Comparison of ENCODE assay signal across 1 cellular context in the genomic region with DNA sequence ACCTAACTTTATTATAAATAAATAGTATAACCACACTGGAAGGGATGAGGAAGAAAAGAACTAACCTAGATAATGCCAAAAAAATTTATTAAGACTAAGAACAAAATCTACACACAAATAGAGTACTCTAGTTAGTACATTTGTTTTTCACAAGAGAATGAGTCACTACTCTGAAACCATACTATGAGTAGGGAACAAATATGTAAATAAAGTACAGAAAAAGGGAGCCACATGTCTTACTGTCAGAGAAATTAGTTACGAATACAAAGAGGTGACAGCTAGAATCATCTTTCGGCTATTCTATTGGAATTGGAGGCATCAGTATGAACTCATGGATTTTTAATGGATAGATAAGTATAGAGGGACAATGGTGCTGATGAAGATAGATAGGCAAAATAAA.
TF ChIP-seq lines count a peak whose summit lies in the region.

No MANE protein-coding gene starts in this region.

TF ChIP-seq in SK-N-SH treated with all-trans-retinoic acid at 6 μM for 48 hours, 23 proteins besides CTCF, POLR2A, EP300 and RAD21 (continued from another document):
- TF ChIP-seq PPARA (CRISPR knock-in tag; IDR thresholded peaks at IDR 0.05; ENCODE audit: borderline replicate concordance) (no peak), OSR1 (CRISPR knock-in tag; IDR thresholded peaks at IDR 0.05) (no peak), ZFP30 (CRISPR knock-in tag; IDR thresholded peaks at IDR 0.05) (no peak), GLIS3 (CRISPR knock-in tag; IDR thresholded peaks at IDR 0.05) (no peak), ISL1 (CRISPR knock-in tag; IDR thresholded peaks at IDR 0.05) (no peak), ZNF565 (CRISPR knock-in tag; conservative IDR thresholded peaks at IDR 0.05; ENCODE audit: low read depth) (no peak)
- TF ChIP-seq, protein P1, sequence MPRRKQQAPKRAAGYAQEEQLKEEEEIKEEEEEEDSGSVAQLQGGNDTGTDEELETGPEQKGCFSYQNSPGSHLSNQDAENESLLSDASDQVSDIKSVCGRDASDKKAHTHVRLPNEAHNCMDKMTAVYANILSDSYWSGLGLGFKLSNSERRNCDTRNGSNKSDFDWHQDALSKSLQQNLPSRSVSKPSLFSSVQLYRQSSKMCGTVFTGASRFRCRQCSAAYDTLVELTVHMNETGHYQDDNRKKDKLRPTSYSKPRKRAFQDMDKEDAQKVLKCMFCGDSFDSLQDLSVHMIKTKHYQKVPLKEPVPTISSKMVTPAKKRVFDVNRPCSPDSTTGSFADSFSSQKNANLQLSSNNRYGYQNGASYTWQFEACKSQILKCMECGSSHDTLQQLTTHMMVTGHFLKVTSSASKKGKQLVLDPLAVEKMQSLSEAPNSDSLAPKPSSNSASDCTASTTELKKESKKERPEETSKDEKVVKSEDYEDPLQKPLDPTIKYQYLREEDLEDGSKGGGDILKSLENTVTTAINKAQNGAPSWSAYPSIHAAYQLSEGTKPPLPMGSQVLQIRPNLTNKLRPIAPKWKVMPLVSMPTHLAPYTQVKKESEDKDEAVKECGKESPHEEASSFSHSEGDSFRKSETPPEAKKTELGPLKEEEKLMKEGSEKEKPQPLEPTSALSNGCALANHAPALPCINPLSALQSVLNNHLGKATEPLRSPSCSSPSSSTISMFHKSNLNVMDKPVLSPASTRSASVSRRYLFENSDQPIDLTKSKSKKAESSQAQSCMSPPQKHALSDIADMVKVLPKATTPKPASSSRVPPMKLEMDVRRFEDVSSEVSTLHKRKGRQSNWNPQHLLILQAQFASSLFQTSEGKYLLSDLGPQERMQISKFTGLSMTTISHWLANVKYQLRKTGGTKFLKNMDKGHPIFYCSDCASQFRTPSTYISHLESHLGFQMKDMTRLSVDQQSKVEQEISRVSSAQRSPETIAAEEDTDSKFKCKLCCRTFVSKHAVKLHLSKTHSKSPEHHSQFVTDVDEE (CRISPR knock-in tag; IDR thresholded peaks at IDR 0.05): no peak
- TF ChIP-seq, protein P2, sequence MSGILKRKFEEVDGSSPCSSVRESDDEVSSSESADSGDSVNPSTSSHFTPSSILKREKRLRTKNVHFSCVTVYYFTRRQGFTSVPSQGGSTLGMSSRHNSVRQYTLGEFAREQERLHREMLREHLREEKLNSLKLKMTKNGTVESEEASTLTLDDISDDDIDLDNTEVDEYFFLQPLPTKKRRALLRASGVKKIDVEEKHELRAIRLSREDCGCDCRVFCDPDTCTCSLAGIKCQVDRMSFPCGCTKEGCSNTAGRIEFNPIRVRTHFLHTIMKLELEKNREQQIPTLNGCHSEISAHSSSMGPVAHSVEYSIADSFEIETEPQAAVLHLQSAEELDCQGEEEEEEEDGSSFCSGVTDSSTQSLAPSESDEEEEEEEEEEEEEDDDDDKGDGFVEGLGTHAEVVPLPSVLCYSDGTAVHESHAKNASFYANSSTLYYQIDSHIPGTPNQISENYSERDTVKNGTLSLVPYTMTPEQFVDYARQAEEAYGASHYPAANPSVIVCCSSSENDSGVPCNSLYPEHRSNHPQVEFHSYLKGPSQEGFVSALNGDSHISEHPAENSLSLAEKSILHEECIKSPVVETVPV (CRISPR knock-in tag; IDR thresholded peaks at IDR 0.05): no peak
